ENCODE assay signal across 9 cellular contexts in genomic region chr20:23200914-23201313, GRCh38.
A peak's percentile ranks its signal among the peaks of the same experiment; 100 is the strongest.
DNase-seq lines count a peak whose midpoint lies in the region; ATAC-seq and TF ChIP-seq lines count a peak whose summit lies in the region.
"Had no signal": no experiment of that assay in that cellular context is flagged by ENCODE, and none has a peak within 500 bp of the region (broad histone marks: within the 10 kb centered on the region; RNA-seq: fewer than 3 reads in every experiment).

No MANE protein-coding gene starts in this region.

- H3K27ac Mint-ChIP-seq in brain: no peak overlapping the region

- H3K36me3 ChIP-seq in lung (ENCODE audit: control insufficient read depth in 2 of 2, insufficient read depth in 2 of 2, low read length in 2 of 2) (no peaks in the 10 kb centered on the region), HAP-1 (replicated peaks) (no peaks in the 10 kb centered on the region)

- no peaks in the 10 kb centered on the region for H3K36me3 Mint-ChIP-seq in brain

- ATAC-seq in lung (ENCODE audit: insufficient read depth, low FRiP score): peak; percentile 68
- ATAC-seq in GM18517 (IDR thresholded peaks at IDR 0.05; ENCODE audit: unreplicated experiment): no peak
- no peak for ATAC-seq in HG02763 (IDR thresholded peaks at IDR 0.05; ENCODE audit: unreplicated experiment)
- ATAC-seq in HG03457 (IDR thresholded peaks at IDR 0.05; ENCODE audit: unreplicated experiment): no peak

- H3K4me1 Mint-ChIP-seq in brain: peaks cover 35% of the 10 kb centered on the region

- H3K4me3 Mint-ChIP-seq in brain: no peak overlapping the region

- peaks cover 2 to 10% (median 6%) of the 10 kb centered on the region in 5 experiments for H3K9me3 Mint-ChIP-seq in brain

- H3K27me3 Mint-ChIP-seq in brain: peaks cover 57% of the 10 kb centered on the region

- H3K4me3 ChIP-seq in lung: no peak overlapping the region
- H3K4me3 ChIP-seq in HAP-1: no peak overlapping the region

- in situ Hi-C loops in G401 (cut with HindIII; ENCODE audit: low sequenced_read_pairs): no loop called here
- in situ Hi-C loops in HAP-1 (cut with MboI; ENCODE audit: low sequenced_read_pairs): no loop called here

- TF ChIP-seq CTCF in brain (conservative IDR thresholded peaks at IDR 0.05) (peak; percentile 16 to 36), lung (IDR thresholded peaks at IDR 0.05; ENCODE audit: control extremely low read depth, extremely low read depth) (no peak)

- DNase-seq in G401 (ENCODE audit: low spot score) (peak; percentile 37), Kasumi-1 (lab: John Stamatoyannopoulos, UW) (peak; percentile 5 to 13), lung (ENCODE audit: low spot score) (peak; percentile 63), HAP-1 (ENCODE audit: low spot score in 2 of 2) (no peak)

- WGBS in lung, 2 donors: 37 to 42% methylated on average over 6 of the region's 6 CpGs

- H3K4me1 ChIP-seq in lung (ENCODE audit: control insufficient read depth in 2 of 2, insufficient read depth in 2 of 2, low read length in 2 of 2) (peaks cover 6 to 7% of the 10 kb centered on the region in 2 donors), HAP-1 (no peaks in the 10 kb centered on the region)

- H3K27me3 ChIP-seq in lung (ENCODE audit: control insufficient read depth, insufficient read depth) (no peaks in the 10 kb centered on the region), HAP-1 (ENCODE audit: low read depth) (no peaks in the 10 kb centered on the region)

- peaks cover 0 to under 1% of the 10 kb centered on the region in 2 donors for H3K9me3 ChIP-seq in lung (ENCODE audit: control insufficient read depth in 2 of 2, insufficient read depth in 1 of 2, low read length in 1 of 2)
- no peaks in the 10 kb centered on the region for H3K9me3 ChIP-seq in HAP-1

- no peak overlapping the region for H3K27ac ChIP-seq in lung (ENCODE audit: low read depth in 1 of 2, low read length in 1 of 2)
- H3K27ac ChIP-seq: HL-60 had no signal

Comparison
In these comparisons a context has a peak if more than half of its experiments do, and no peak if none do; other contexts are left out.
1. DNase-seq: peak in G401 (single experiment), Kasumi-1 (2 of 2) and lung (single experiment); none in HAP-1 (0 of 2).